In genomic region chr10:104067525-104067924, GRCh38 we compare ENCODE assay signal across 1 cellular context.
TF ChIP-seq lines count a peak whose summit lies in the region.

No MANE protein-coding gene starts in this region.

TF ChIP-seq in K562, 482 proteins besides CTCF, POLR2A, EP300 and RAD21:
- no peak for TF ChIP-seq STAT6 (CRISPR knock-in tag; IDR thresholded peaks at IDR 0.05)
- TF ChIP-seq MAFF (IDR thresholded peaks at IDR 0.05; ENCODE audit: low read length) = no peak
- no peak for TF ChIP-seq JUND (IDR thresholded peaks at IDR 0.05; ENCODE audit: borderline replicate concordance, low read depth, low read length)
- TF ChIP-seq JUND (tag; IDR thresholded peaks at IDR 0.05; ENCODE audit: borderline replicate concordance, low read depth, low read length) = no peak
- TF ChIP-seq TFAM (CRISPR knock-in tag; conservative IDR thresholded peaks at IDR 0.05) = no peak
- TF ChIP-seq UBTF (IDR thresholded peaks at IDR 0.05; ENCODE audit: borderline replicate concordance in 1 of 2, low read depth in 2 of 2, low read length in 2 of 2) = peak in 1 of 2 experiments; percentile 89; a peak in 2 of 4 replicates
- peak; percentile 60 for TF ChIP-seq EGR1 (conservative IDR thresholded peaks at IDR 0.05)
- no peak for TF ChIP-seq PBX2 (CRISPR knock-in tag; IDR thresholded peaks at IDR 0.05; ENCODE audit: low read depth)
- no peak for TF ChIP-seq PBX2 (tag; conservative IDR thresholded peaks at IDR 0.05; ENCODE audit: low read depth)
- TF ChIP-seq POU5F1 (IDR thresholded peaks at IDR 0.05; ENCODE audit: borderline replicate concordance, low read depth, low read length, partially characterized antibody) = no peak
- no peak for TF ChIP-seq E2F3 (CRISPR knock-in tag; IDR thresholded peaks at IDR 0.05)
- no peak for TF ChIP-seq KHSRP (IDR thresholded peaks at IDR 0.05)
- no peak for TF ChIP-seq NR3C1 (CRISPR knock-in tag; IDR thresholded peaks at IDR 0.05)
- no peak for TF ChIP-seq ZNF644 (tag; IDR thresholded peaks at IDR 0.05; ENCODE audit: low read depth)
- TF ChIP-seq ZNF12 (CRISPR knock-in tag; IDR thresholded peaks at IDR 0.05) = no peak
- no peak for TF ChIP-seq SFPQ (IDR thresholded peaks at IDR 0.05; ENCODE audit: low read depth, low read length)
- no peak for TF ChIP-seq JUNB (CRISPR knock-in tag; conservative IDR thresholded peaks at IDR 0.05)
- TF ChIP-seq CTBP1 (IDR thresholded peaks at IDR 0.05; ENCODE audit: borderline replicate concordance) = no peak
- no peak for TF ChIP-seq ZNF316 (IDR thresholded peaks at IDR 0.05)
- TF ChIP-seq COPS2 (conservative IDR thresholded peaks at IDR 0.05) = no peak
- TF ChIP-seq RNF2 (IDR thresholded peaks at IDR 0.05) = 0 out of 2 replicates have a peak, but pooled peaks have one; percentile 12
- TF ChIP-seq HOMEZ (CRISPR knock-in tag; IDR thresholded peaks at IDR 0.05) = no peak
- no peak for TF ChIP-seq SLC30A9 (CRISPR knock-in tag; IDR thresholded peaks at IDR 0.05)
- TF ChIP-seq ZNF512 (tag; IDR thresholded peaks at IDR 0.05) = peak; percentile 63
- TF ChIP-seq MCM3 (IDR thresholded peaks at IDR 0.05) = no peak
